28 cellular contexts compared by ENCODE assay signal in genomic region chr9:13131396-13131795, GRCh38.
"Had no signal": no experiment of that assay in that cellular context is flagged by ENCODE, and none has a peak within 500 bp of the region (broad histone marks: within the 10 kb centered on the region; RNA-seq: fewer than 3 reads in every experiment).

No MANE protein-coding gene starts in this region.

- H3K4me2 ChIP-seq: smooth muscle cell had no signal

- H3K27ac Mint-ChIP-seq: immature natural killer cell; naive B cell; natural killer cell; progenitor cell of endocrine pancreas; stimulated activated memory B cell treated with anti-CD40 and anti-IgM and Interleukin-4, amounts not matched to agents 10 μg/mL and 1 μg/mL and 100 μg/mL, for 72 hours; stimulated activated naive CD8-positive, alpha-beta T cell treated with anti-CD3 and anti-CD28 coated beads, Interleukin-15, amount 100 ng/mL, for 72 hours had no signal

- H3K36me3 Mint-ChIP-seq: naive B cell; natural killer cell; stimulated activated memory B cell treated with anti-CD40 and anti-IgM and Interleukin-4, amounts not matched to agents 10 μg/mL and 1 μg/mL and 100 μg/mL, for 72 hours had no signal

- H3K9me3 ChIP-seq: heart right ventricle, left lung, lower lobe of right lung, ovary, right atrium auricular region, right lobe of liver, tibial nerve, upper lobe of right lung had no signal

- ATAC-seq: heart right ventricle; left colon; left lung; lower lobe of right lung; natural killer cell; right lobe of liver; stimulated activated memory B cell treated with anti-CD40 and anti-IgM and Interleukin-4, amounts not matched to agents 10 μg/mL and 1 μg/mL and 100 μg/mL, for 72 hours; stimulated activated naive CD8-positive, alpha-beta T cell treated with anti-CD3 and anti-CD28 coated beads, Interleukin-15, amount 100 ng/mL, for 72 hours; upper lobe of right lung had no signal

- H3K4me3 Mint-ChIP-seq: immature natural killer cell; naive B cell; natural killer cell; stimulated activated memory B cell treated with anti-CD40 and anti-IgM and Interleukin-4, amounts not matched to agents 10 μg/mL and 1 μg/mL and 100 μg/mL, for 72 hours; stimulated activated naive CD8-positive, alpha-beta T cell treated with anti-CD3 and anti-CD28 coated beads, Interleukin-15, amount 100 ng/mL, for 72 hours had no signal

- H3K4me3 ChIP-seq: heart right ventricle, left lung, lower lobe of right lung, ovary, right atrium auricular region, right lobe of liver, smooth muscle cell, tibial nerve, upper lobe of right lung had no signal

- H3K4me1 ChIP-seq: heart right ventricle, left lung, lower lobe of right lung, right atrium auricular region, right lobe of liver, upper lobe of right lung had no signal

- FAIRE-seq: islet of Langerhans, kidney, urothelium cell line had no signal

- H3K27me3 Mint-ChIP-seq: naive B cell; progenitor cell of endocrine pancreas; stimulated activated memory B cell treated with anti-CD40 and anti-IgM and Interleukin-4, amounts not matched to agents 10 μg/mL and 1 μg/mL and 100 μg/mL, for 72 hours; stimulated activated naive CD8-positive, alpha-beta T cell treated with anti-CD3 and anti-CD28 coated beads, Interleukin-15, amount 100 ng/mL, for 72 hours had no signal

- H3K27me3 ChIP-seq: heart right ventricle, left lung, ovary, right atrium auricular region, right lobe of liver, tibial nerve, upper lobe of right lung had no signal

- H3K36me3 ChIP-seq: ovary had no signal

- DNase-seq: heart right ventricle; hippocampal formation; immature natural killer cell; kidney; left colon; left lung; lower lobe of right lung; mammary epithelial cell; mesenchymal stem cell; naive B cell; natural killer cell; ovary; right lobe of liver; stimulated activated CD4-positive, alpha-beta T cell treated with anti-CD3 and anti-CD28 coated beads, Interleukin-1b, Interleukin-23, amount 100 ng/mL, for 48 hours; stimulated activated CD4-positive, alpha-beta T cell treated with anti-CD3 and anti-CD28 coated beads, Interleukin-2, amount 100 ng/mL, for 48 hours; stimulated activated CD4-positive, alpha-beta T cell treated with anti-CD3 and anti-CD28 coated beads, Interleukin-4, amount 100 ng/mL, for 4 hours; stimulated activated CD8-positive, alpha-beta memory T cell treated with anti-CD3 and anti-CD28 coated beads, Interleukin-4, amount 100 ng/mL, for 48 hours; stimulated activated naive CD4-positive, alpha-beta T cell treated with Interleukin-2 at 50 U/mL for 16 hours; stimulated activated naive CD8-positive, alpha-beta T cell treated with anti-CD3 and anti-CD28 coated beads, Interleukin-15, amount 100 ng/mL, for 72 hours; substantia nigra; upper lobe of right lung had no signal

- H3K4me1 Mint-ChIP-seq: immature natural killer cell; naive B cell; natural killer cell; stimulated activated memory B cell treated with anti-CD40 and anti-IgM and Interleukin-4, amounts not matched to agents 10 μg/mL and 1 μg/mL and 100 μg/mL, for 72 hours; stimulated activated naive CD8-positive, alpha-beta T cell treated with anti-CD3 and anti-CD28 coated beads, Interleukin-15, amount 100 ng/mL, for 72 hours had no signal

- H3K27ac ChIP-seq: heart right ventricle, left lung, lower lobe of right lung, ovary, right atrium auricular region, right lobe of liver, tibial nerve, upper lobe of right lung had no signal
